Comparison of ENCODE assay signal across 34 cellular contexts in genomic region chr12:77996670-77997069, GRCh38.
DNase-seq lines count a peak whose midpoint lies in the region; ATAC-seq, FAIRE-seq and TF ChIP-seq lines count a peak whose summit lies in the region.
"Had no signal": no experiment of that assay in that cellular context is flagged by ENCODE, and none has a peak within 500 bp of the region (broad histone marks: within the 10 kb centered on the region; RNA-seq: fewer than 3 reads in every experiment).

No MANE protein-coding gene starts in this region.

- H3K27me3 ChIP-seq in HCT116 (ENCODE audit: insufficient read depth, low read length) (no peaks in the 10 kb centered on the region), PC-9 (ENCODE audit: insufficient read depth, low read depth) (no peaks in the 10 kb centered on the region), thyroid gland (no peaks in the 10 kb centered on the region), smooth muscle cell (ENCODE audit: low read depth) (no peaks in the 10 kb centered on the region)
- H3K27me3 ChIP-seq: heart left ventricle, spleen, testis had no signal

- H3K4me3 ChIP-seq in HCT116 (replicated peaks in 1 of 2; ENCODE audit: low read depth in 1 of 2, low read length in 2 of 2) (no peak overlapping the region), PC-9 (no peak overlapping the region), thyroid gland (replicated peaks in 1 of 3) (no peak overlapping the region), smooth muscle cell (no peak overlapping the region)
- H3K4me3 ChIP-seq: heart left ventricle, left ventricle myocardium inferior, SK-N-MC, spleen, testis had no signal

- H3K9me2 ChIP-seq in HCT116 (ENCODE audit: insufficient read depth), result no peaks in the 10 kb centered on the region
- H3K9me2 ChIP-seq in PC-9 (ENCODE audit: insufficient read depth), result no peaks in the 10 kb centered on the region

- H3K79me2 ChIP-seq in HCT116 (ENCODE audit: insufficient read depth, low read length) (no peaks in the 10 kb centered on the region), PC-9 (ENCODE audit: low read depth) (no peaks in the 10 kb centered on the region), smooth muscle cell (ENCODE audit: low read depth) (no peaks in the 10 kb centered on the region)

- BruUV-seq in HCT116 (replicated peaks; lab: Mats Ljungman, UMichigan) (no TSS peak), PC-9 (replicated peaks; lab: Mats Ljungman, UMichigan) (no TSS peak)

- H3K4me2 ChIP-seq in HCT116 (ENCODE audit: low read length) (no peak overlapping the region), PC-9 (no peak overlapping the region), smooth muscle cell (no peak overlapping the region)

- H3F3A ChIP-seq in PC-9 (ENCODE audit: insufficient read depth, low read depth), result no peaks in the 10 kb centered on the region
- H3F3A ChIP-seq in smooth muscle cell (ENCODE audit: low read depth), result no peaks in the 10 kb centered on the region

- FAIRE-seq in frontal cortex (lab: Jason Lieb, UNC), result peak; percentile 94
- FAIRE-seq: keratinocyte, TTC549, urothelium cell line had no signal

- H3K27ac ChIP-seq in 22Rv1 (no peak overlapping the region), HCT116 (ENCODE audit: low read depth, low read length) (no peak overlapping the region), PC-9 (no peak overlapping the region), thyroid gland (no peak overlapping the region), smooth muscle cell (ENCODE audit: low read depth) (no peak overlapping the region)
- H3K27ac ChIP-seq: heart left ventricle, left ventricle myocardium inferior, SK-N-MC, testis had no signal

- H3K4me3 Mint-ChIP-seq in activated T-cell treated with anti-CD3 and anti-CD28 coated beads, Interleukin-2, amount 50 U/mL, for 4 hours, result no peak overlapping the region
- H3K4me3 Mint-ChIP-seq: activated CD4-positive, alpha-beta memory T cell treated with anti-CD3 and anti-CD28 coated beads for 36 hours; activated T-helper 1 cell treated with anti-CD3 and anti-CD28 coated beads, Interleukin-12 subunit alpha, Interleukin-12 subunit beta, Interleukin-2, Interleukin-4 antibody, amounts not matched to agents 30 ng/mL and 10 ng/mL and 1 ng/mL, durations not matched to agents 14 hours and 24 hours and 36 hours; neural crest cell; T-helper 17 cell had no signal

- no peak for TF ChIP-seq POLR2A in HCT116 (IDR thresholded peaks at IDR 0.05; ENCODE audit: borderline replicate concordance, extremely low read depth, insufficient read depth, insufficient read length)
- TF ChIP-seq POLR2A in thyroid gland (IDR thresholded peaks at IDR 0.05), result no peak

- ATAC-seq in HCT116, result no peak
- ATAC-seq in activated T-cell treated with anti-CD3 and anti-CD28 coated beads, Interleukin-2, amount 50 U/mL, for 4 hours, result no peak
- ATAC-seq: esophagus mucosa; heart left ventricle; right cardiac atrium; stimulated activated naive CD8-positive, alpha-beta T cell treated with anti-CD3 and anti-CD28 coated beads, Interleukin-15, Interleukin-2, amounts not matched to agents 100 U/mL and 50 U/mL, for 24 hours; T-helper 17 cell had no signal

- WGBS in thyroid gland, 2 donors, result 72 to 87% methylated on average over 4 of the region's 4 CpGs
- 81% methylated on average over 4 of the region's 4 CpGs for WGBS in smooth muscle cell (ENCODE audit: low lambda C conversion rate)

- no peaks in the 10 kb centered on the region for H3K9me3 ChIP-seq in HCT116 (ENCODE audit: control insufficient read depth in 1 of 2, insufficient read depth in 1 of 2, low read depth in 1 of 2, low read length in 2 of 2)
- no peaks in the 10 kb centered on the region for H3K9me3 ChIP-seq in PC-9 (ENCODE audit: insufficient read depth, low read depth)
- peaks cover 3% of the 10 kb centered on the region for H3K9me3 ChIP-seq in thyroid gland
- no peaks in the 10 kb centered on the region for H3K9me3 ChIP-seq in smooth muscle cell (replicated peaks; ENCODE audit: low read depth)
- H3K9me3 ChIP-seq: heart left ventricle, left ventricle myocardium inferior, testis had no signal

- no peaks in the 10 kb centered on the region; the same call in 1 of the 2 replicates for H4K20me1 ChIP-seq in HCT116 (ENCODE audit: insufficient read depth)
- no peaks in the 10 kb centered on the region for H4K20me1 ChIP-seq in PC-9 (ENCODE audit: insufficient read depth)
- no peaks in the 10 kb centered on the region for H4K20me1 ChIP-seq in smooth muscle cell (ENCODE audit: low read depth)

- POLR2A ChIA-PET in HCT116 (lab: Charles Lee) (no interaction called here), PC-9 (lab: Charles Lee; ENCODE audit: unreplicated experiment) (no interaction called here)

- H3K4me1 ChIP-seq in HCT116 (ENCODE audit: control insufficient read depth in 1 of 2, insufficient read depth in 2 of 2, low read length in 2 of 2), result peaks cover 0 to 17% of the 10 kb centered on the region in 2 experiments; a peak in 2 of 4 replicates
- no peaks in the 10 kb centered on the region for H3K4me1 ChIP-seq in PC-9 (replicated peaks; ENCODE audit: insufficient read depth)
- no peaks in the 10 kb centered on the region for H3K4me1 ChIP-seq in thyroid gland
- H3K4me1 ChIP-seq in smooth muscle cell (ENCODE audit: low read depth), result peaks cover 5% of the 10 kb centered on the region
- H3K4me1 ChIP-seq: left ventricle myocardium inferior, testis had no signal

- no peaks in the 10 kb centered on the region for H3K9me3 Mint-ChIP-seq in activated T-cell treated with anti-CD3 and anti-CD28 coated beads, Interleukin-2, amount 50 U/mL, for 4 hours
- H3K9me3 Mint-ChIP-seq: activated T-helper 1 cell treated with anti-CD3 and anti-CD28 coated beads, Interleukin-12 subunit alpha, Interleukin-12 subunit beta, Interleukin-2, Interleukin-4 antibody, amounts not matched to agents 30 ng/mL and 10 ng/mL and 1 ng/mL, durations not matched to agents 14 hours and 24 hours and 36 hours; neural crest cell had no signal

- CTCF ChIA-PET in HCT116 (lab: Charles Lee), result interaction anchor here (0.8 to 2.9 kb wide), 3 partner anchors 122 to 128 kb away, joined by 3 to 24 read pairs (median 12); no protein-coding TSS in a partner anchor
- CTCF ChIA-PET in PC-9 (lab: Charles Lee), result no interaction called here

- H3K36me3 Mint-ChIP-seq in activated T-cell treated with anti-CD3 and anti-CD28 coated beads, Interleukin-2, amount 50 U/mL, for 4 hours (ENCODE audit: insufficient read depth), result no peaks in the 10 kb centered on the region
- H3K36me3 Mint-ChIP-seq: activated CD4-positive, alpha-beta memory T cell treated with anti-CD3 and anti-CD28 coated beads for 36 hours had no signal

- intact Hi-C loops in HCT116 (cut with micrococcal nuclease) (no loop called here), PC-9 (cut with micrococcal nuclease; ENCODE audit: unreplicated experiment) (no loop called here), thyroid gland (cut with DNase I) (no loop called here)

- TF ChIP-seq RAD21 in HCT116 (IDR thresholded peaks at IDR 0.05; ENCODE audit: low read depth), result peak; percentile 39; the same call in 1 of the 2 replicates

- TF ChIP-seq CTCF in 22Rv1 (IDR thresholded peaks at IDR 0.05), result peak; percentile 44
- TF ChIP-seq CTCF in HCT116 (IDR thresholded peaks at IDR 0.05 in 2 of 3, conservative IDR thresholded peaks at IDR 0.05 in 1 of 3; ENCODE audit: borderline replicate concordance in 1 of 3, insufficient read depth in 1 of 3, low read depth in 2 of 3, low read length in 2 of 3), result peak in 1 of 3 experiments; percentile 6; a peak in 1 of 6 replicates
- TF ChIP-seq CTCF in PC-9 (conservative IDR thresholded peaks at IDR 0.05), result peak; percentile 49; the same call in 1 of the 2 replicates
- no peak for TF ChIP-seq CTCF in thyroid gland (IDR thresholded peaks at IDR 0.05)
- no peak for TF ChIP-seq CTCF in smooth muscle cell (IDR thresholded peaks at IDR 0.05; ENCODE audit: borderline replicate concordance, insufficient read depth, poor library complexity, severe bottlenecking)

- RAD21 ChIA-PET in HCT116 (lab: Charles Lee; ENCODE audit: low non-redundant PET in 1 of 2, low total read pairs in 2 of 2, uncharacterized antibody in 2 of 2, unreplicated experiment in 2 of 2), result no interaction called here

- DNase-seq in HCT116 (ENCODE audit: low read depth, low spot score) (no peak), PC-9 (no peak), frontal cortex (ENCODE audit: low spot score in 2 of 2) (no peak), thyroid gland (no peak), smooth muscle cell (lab: John Stamatoyannopoulos, UW; ENCODE audit: unreplicated experiment) (no peak)
- no peak for DNase-seq in activated T-cell treated with anti-CD3 and anti-CD28 coated beads, Interleukin-2, amount 50 U/mL, for 4 hours
- DNase-seq: activated CD4-positive, alpha-beta memory T cell treated with anti-CD3 and anti-CD28 coated beads for 36 hours; activated CD4-positive, alpha-beta T cell treated with anti-CD3 and anti-CD28 coated beads for 1 hour; activated CD8-positive, alpha-beta memory T cell treated with anti-CD3 and anti-CD28 coated beads, Interleukin-2, amount 50 U/mL, for 4 hours; activated naive CD4-positive, alpha-beta T cell treated with Interleukin-2 at 50 U/mL for 16 hours; central memory CD4-positive, alpha-beta T cell; dermis blood vessel endothelial cell; foreskin fibroblast; GDM1; heart left ventricle; left ventricle myocardium inferior; mesenchymal stem cell; NCI-H1930; NCI-H2227 treated with DMSO at 0.1 percent for 48 hours; NCI-H69; right cardiac atrium; spleen; stimulated activated CD4-positive, alpha-beta T cell treated with anti-CD3 and anti-CD28 coated beads, Interleukin-2, amount 100 ng/mL, for 24 hours; stimulated activated naive CD8-positive, alpha-beta T cell treated with anti-CD3 and anti-CD28 coated beads, Interleukin-15, Interleukin-2, amounts not matched to agents 100 U/mL and 50 U/mL, for 24 hours; T-helper 17 cell; testis had no signal

- H3K9ac ChIP-seq in HCT116 (ENCODE audit: low read length) (no peak overlapping the region), smooth muscle cell (ENCODE audit: low read depth) (no peak overlapping the region)

- no peaks in the 10 kb centered on the region for H3K4me1 Mint-ChIP-seq in activated T-cell treated with anti-CD3 and anti-CD28 coated beads, Interleukin-2, amount 50 U/mL, for 4 hours (ENCODE audit: low read depth)
- H3K4me1 Mint-ChIP-seq: T-helper 17 cell had no signal

- no peaks in the 10 kb centered on the region for H3K36me3 ChIP-seq in HCT116 (ENCODE audit: control insufficient read depth in 1 of 2, insufficient read depth in 2 of 2, low read length in 2 of 2)
- H3K36me3 ChIP-seq in PC-9 (ENCODE audit: low read depth), result no peaks in the 10 kb centered on the region
- H3K36me3 ChIP-seq in thyroid gland, result no peaks in the 10 kb centered on the region
- no peaks in the 10 kb centered on the region for H3K36me3 ChIP-seq in smooth muscle cell (ENCODE audit: low read depth)
- H3K36me3 ChIP-seq: heart left ventricle, left ventricle myocardium inferior, spleen had no signal

- H2AFZ ChIP-seq in HCT116 (ENCODE audit: low read depth, low read length, poor library complexity, severe bottlenecking) (no peak overlapping the region), PC-9 (no peak overlapping the region), smooth muscle cell (ENCODE audit: low read depth) (no peak overlapping the region)

- H3K27me3 Mint-ChIP-seq in activated T-cell treated with anti-CD3 and anti-CD28 coated beads, Interleukin-2, amount 50 U/mL, for 4 hours (ENCODE audit: low read depth), result no peaks in the 10 kb centered on the region
- H3K27me3 Mint-ChIP-seq: activated CD4-positive, alpha-beta memory T cell treated with anti-CD3 and anti-CD28 coated beads for 36 hours; T-helper 17 cell had no signal

TF ChIP-seq in HCT116, 20 proteins besides CTCF, POLR2A, EP300 and RAD21 (continues in another document):
- TF ChIP-seq ELF1 (IDR thresholded peaks at IDR 0.05; ENCODE audit: borderline replicate concordance, low read depth), result no peak

Comparison
In these comparisons a context has a peak if more than half of its experiments do, and no peak if none do; other contexts are left out.
1. CTCF ChIP-seq: peak in 22Rv1 (single experiment) and PC-9 (single experiment); none in thyroid gland (0 of 6) and smooth muscle cell (single experiment).